In the genomic region with DNA sequence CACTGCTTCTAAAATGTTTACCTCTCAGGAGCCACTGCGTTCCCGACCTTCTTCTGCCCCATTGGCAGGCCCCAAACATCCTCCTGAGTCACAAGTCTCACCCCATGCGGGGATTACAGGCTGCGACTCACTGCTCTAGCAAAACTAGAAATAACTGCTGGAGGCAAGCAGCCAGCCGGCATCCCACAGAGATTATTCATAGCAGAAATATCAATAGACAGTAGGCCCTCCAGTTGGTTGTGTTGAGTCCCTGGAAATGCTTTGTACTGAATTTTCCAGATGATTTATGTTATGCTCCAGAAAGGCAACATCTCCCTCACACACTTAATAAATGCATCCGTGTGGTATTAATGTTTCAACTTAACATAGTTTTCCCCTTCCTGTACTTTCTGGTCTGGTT, we compare ENCODE assay signal across 8 cellular contexts.
DNase-seq lines count a peak whose midpoint lies in the region; ATAC-seq and TF ChIP-seq lines count a peak whose summit lies in the region.

No MANE protein-coding gene starts in this region.

- H3K4me1 ChIP-seq in heart left ventricle (peaks cover 4 to 37% (median 25%) of the 10 kb centered on the region in 12 donors), skeletal muscle satellite cell (ENCODE audit: control insufficient read depth, insufficient read depth, low read length) (peaks cover 43% of the 10 kb centered on the region)

- no peak for TF ChIP-seq POLR2A in heart left ventricle (IDR thresholded peaks at IDR 0.05)

- H3K27me3 ChIP-seq in heart left ventricle (no peaks in the 10 kb centered on the region), skeletal muscle satellite cell (ENCODE audit: control insufficient read depth, insufficient read depth, low read length) (no peaks in the 10 kb centered on the region)

- ATAC-seq in heart left ventricle = peak; percentile 58 to 90 (median 80)
- ATAC-seq in GM18517 (IDR thresholded peaks at IDR 0.05; ENCODE audit: unreplicated experiment) = no peak
- ATAC-seq in HG02623 (IDR thresholded peaks at IDR 0.05; ENCODE audit: unreplicated experiment) = no peak

- no peak for TF ChIP-seq CTCF in heart left ventricle (IDR thresholded peaks at IDR 0.05)

- H3K27ac ChIP-seq in heart left ventricle = peak overlapping the region in 11 of 12 donors; percentile 0 to 66 (median 51)

- peak overlapping the region; percentile 69 for H3K9ac ChIP-seq in skeletal muscle satellite cell (ENCODE audit: low read depth, low read length)

- peaks cover 82% of the 10 kb centered on the region for H3K36me3 Mint-ChIP-seq in activated T-cell treated with anti-CD3 and anti-CD28 coated beads, Interleukin-2, amount 50 U/mL, for 24 hours (ENCODE audit: low read depth)

- peak; percentile 73 for DNase-seq in activated CD8-positive, alpha-beta memory T cell treated with anti-CD3 and anti-CD28 coated beads, Interleukin-2, amount 50 U/mL, for 48 hours
- no peak for DNase-seq in activated CD8-positive, alpha-beta memory T cell treated with anti-CD3 and anti-CD28 coated beads for 24 hours
- DNase-seq in activated T-cell treated with anti-CD3 and anti-CD28 coated beads, Interleukin-2, amount 50 U/mL, for 24 hours = peak; percentile 44
- DNase-seq in heart left ventricle (peak; percentile 63 to 81 (median 73)), Kasumi-1 (lab: John Stamatoyannopoulos, UW) (no peak)

- H3K4me2 ChIP-seq in skeletal muscle satellite cell (ENCODE audit: low read length) = peak overlapping the region; percentile 56

- H3K27me3 Mint-ChIP-seq in activated T-cell treated with anti-CD3 and anti-CD28 coated beads, Interleukin-2, amount 50 U/mL, for 24 hours = no peaks in the 10 kb centered on the region

- 27 to 51% (median 30%) methylated on average over 6 of the region's 6 CpGs for WGBS in heart left ventricle, 4 donors

- no peak overlapping the region for H3K4me3 ChIP-seq in heart left ventricle
- H3K4me3 ChIP-seq in skeletal muscle satellite cell (ENCODE audit: low read length) = no peak overlapping the region

- no peak overlapping the region for H3K4me3 Mint-ChIP-seq in activated T-cell treated with anti-CD3 and anti-CD28 coated beads, Interleukin-2, amount 50 U/mL, for 24 hours

- intact Hi-C loops in heart left ventricle (cut with DNase I) = loop anchor here in 2 of 10 donors (10.0 kb wide), 2 partner anchors 56 to 66 kb away; partner anchors contain the start of gene RFTN1 (in 1 of the 2)

- peak overlapping the region; percentile 68 for H3K27ac Mint-ChIP-seq in activated T-cell treated with anti-CD3 and anti-CD28 coated beads, Interleukin-2, amount 50 U/mL, for 24 hours

- H3K9me3 Mint-ChIP-seq in activated T-cell treated with anti-CD3 and anti-CD28 coated beads, Interleukin-2, amount 50 U/mL, for 24 hours = no peaks in the 10 kb centered on the region

- peaks cover 72% of the 10 kb centered on the region for H3K4me1 Mint-ChIP-seq in activated T-cell treated with anti-CD3 and anti-CD28 coated beads, Interleukin-2, amount 50 U/mL, for 24 hours (ENCODE audit: low read depth)

- H3K9me3 ChIP-seq in heart left ventricle = no peaks in the 10 kb centered on the region
- H3K9me3 ChIP-seq in skeletal muscle satellite cell (replicated peaks; ENCODE audit: low read length) = no peaks in the 10 kb centered on the region

- H3K36me3 ChIP-seq in heart left ventricle (peaks cover 0 to 8% (median 0%) of the 10 kb centered on the region in 9 donors), skeletal muscle satellite cell (ENCODE audit: insufficient read depth, low read length) (no peaks in the 10 kb centered on the region)

Comparison
In these comparisons a context has a peak if more than half of its experiments do, and no peak if none do; other contexts are left out.
1. DNase-seq: peak in activated CD8-positive, alpha-beta memory T cell treated with anti-CD3 and anti-CD28 coated beads, Interleukin-2, amount 50 U/mL, for 48 hours (single experiment), activated T-cell treated with anti-CD3 and anti-CD28 coated beads, Interleukin-2, amount 50 U/mL, for 24 hours (single experiment) and heart left ventricle (5 of 5); none in activated CD8-positive, alpha-beta memory T cell treated with anti-CD3 and anti-CD28 coated beads for 24 hours (single experiment) and Kasumi-1 (0 of 2).
2. ATAC-seq: peak in heart left ventricle (4 of 4); none in GM18517 (single experiment) and HG02623 (single experiment).